ENCODE assay signal across 23 cellular contexts in genomic region chr10:948347-948746, GRCh38.
"Had no signal": no experiment of that assay in that cellular context is flagged by ENCODE, and none has a peak within 500 bp of the region (broad histone marks: within the 10 kb centered on the region; RNA-seq: fewer than 3 reads in every experiment).

No MANE protein-coding gene starts in this region.

- H3K4me3 Mint-ChIP-seq: dendritic cell treated with granulocyte-macrophage colony-stimulating factor and Interleukin-4, amounts not matched to agents 40 ng/mL and 50 ng/mL, for 4 days; effector memory CD8-positive, alpha-beta T cell; endodermal cell had no signal

- H3K4me3 ChIP-seq: colonic mucosa, coronary artery, esophagus muscularis mucosa, esophagus squamous epithelium, gastrocnemius medialis, gastroesophageal sphincter, heart left ventricle, heart right ventricle had no signal

- H3K4me1 Mint-ChIP-seq: endodermal cell had no signal

- H3K27ac ChIP-seq: colonic mucosa, coronary artery, dorsolateral prefrontal cortex, esophagus muscularis mucosa, esophagus squamous epithelium, foreskin keratinocyte, gastrocnemius medialis, gastroesophageal sphincter, heart left ventricle, heart right ventricle had no signal

- H3K9me3 ChIP-seq: colonic mucosa, esophagus muscularis mucosa, esophagus squamous epithelium, gastrocnemius medialis, gastroesophageal sphincter, heart left ventricle, heart right ventricle had no signal

- H3K9me3 Mint-ChIP-seq: dendritic cell treated with granulocyte-macrophage colony-stimulating factor and Interleukin-4, amounts not matched to agents 40 ng/mL and 50 ng/mL, for 4 days; effector memory CD8-positive, alpha-beta T cell; endodermal cell had no signal

- H3K36me3 ChIP-seq: colonic mucosa, esophagus muscularis mucosa, esophagus squamous epithelium, gastrocnemius medialis, gastroesophageal sphincter, heart left ventricle, heart right ventricle had no signal

- H3K4me1 ChIP-seq: colonic mucosa, esophagus muscularis mucosa, gastrocnemius medialis, gastroesophageal sphincter had no signal

- DNase-seq: colonic mucosa; cortex of kidney; dermis blood vessel endothelial cell; dorsolateral prefrontal cortex; effector CD4-positive, alpha-beta T cell; effector CD8-positive, alpha-beta T cell; effector memory CD4-positive, alpha-beta T cell; effector memory CD8-positive, alpha-beta T cell; endodermal cell; erythroblast; esophagus squamous epithelium; foreskin fibroblast; foreskin keratinocyte; foreskin melanocyte; gastrocnemius medialis; glutamatergic neuron; heart left ventricle; heart right ventricle had no signal

- ATAC-seq: effector memory CD8-positive, alpha-beta T cell; esophagus mucosa; foreskin keratinocyte; gastrocnemius medialis; gastroesophageal sphincter; heart left ventricle; heart right ventricle had no signal

- H3K27me3 ChIP-seq: colonic mucosa, dorsolateral prefrontal cortex, esophagus muscularis mucosa, foreskin keratinocyte, gastrocnemius medialis had no signal

- H3K27ac Mint-ChIP-seq: dendritic cell treated with granulocyte-macrophage colony-stimulating factor and Interleukin-4, amounts not matched to agents 40 ng/mL and 50 ng/mL, for 4 days; effector memory CD8-positive, alpha-beta T cell; endodermal cell had no signal
